In the genomic region with DNA sequence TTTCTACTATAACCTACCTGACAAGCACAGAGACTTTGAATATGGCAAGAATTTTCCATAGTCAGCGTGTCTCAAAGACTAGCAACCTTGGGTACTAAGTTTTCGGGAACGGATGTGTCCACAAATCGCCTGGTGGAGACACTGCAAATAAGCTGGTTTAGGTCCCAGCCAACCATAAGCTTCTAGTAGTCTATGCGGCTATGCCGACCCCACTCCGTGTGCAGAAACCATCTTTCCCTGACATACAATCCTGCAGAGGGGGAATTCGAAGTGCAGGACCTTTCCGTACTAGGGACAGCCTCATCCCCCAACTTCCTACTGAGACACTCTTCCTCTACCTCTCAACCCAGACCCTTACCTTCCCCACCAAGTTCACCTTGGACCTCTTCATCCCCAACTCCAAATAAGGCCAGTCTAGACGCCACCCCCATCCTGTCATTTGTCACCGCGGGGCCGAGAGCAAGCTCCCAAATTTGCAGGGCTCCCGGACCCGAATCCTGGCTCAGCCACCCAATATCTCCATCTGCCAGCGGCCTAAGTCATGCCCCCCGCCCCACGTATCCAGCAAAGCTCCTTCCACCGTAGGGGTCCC, we compare ENCODE assay signal across 8 cellular contexts. TPM values are rescaled to one million over a fixed set of nuclear protein-coding genes. Genes with fewer than 3 reads are reported as not detected.
DNase-seq lines count a peak whose midpoint lies in the region; ATAC-seq and TF ChIP-seq lines count a peak whose summit lies in the region.

No MANE protein-coding gene starts in this region.

- H3K27me3 ChIP-seq in CD4-positive, CD25-positive, alpha-beta regulatory T cell (ENCODE audit: control insufficient read depth, insufficient read depth, low read length), result no peaks in the 10 kb centered on the region
- H3K27me3 ChIP-seq in esophagus squamous epithelium, result no peaks in the 10 kb centered on the region

- H3K36me3 Mint-ChIP-seq in CD4-positive, CD25-positive, alpha-beta regulatory T cell, result no peaks in the 10 kb centered on the region
- peaks cover 5% of the 10 kb centered on the region for H3K36me3 Mint-ChIP-seq in activated CD4-positive, alpha-beta T cell treated with anti-CD3 and anti-CD28 coated beads, Interleukin-2, amount 10 ng/mL, durations not matched to agents 24 days and 14 days (ENCODE audit: low read depth)
- H3K36me3 Mint-ChIP-seq in nephron progenitor cell (ENCODE audit: low read depth), result no peaks in the 10 kb centered on the region

- ATAC-seq in CD4-positive, CD25-positive, alpha-beta regulatory T cell (ENCODE audit: low read depth in 2 of 2), result peak in 1 of 2 donors; percentile 1
- peak; percentile 46 for ATAC-seq in GM19395 (IDR thresholded peaks at IDR 0.05; ENCODE audit: unreplicated experiment)
- ATAC-seq in HG03439 (IDR thresholded peaks at IDR 0.05; ENCODE audit: unreplicated experiment), result peak; percentile 28

- H3K4me1 ChIP-seq in CD4-positive, CD25-positive, alpha-beta regulatory T cell (ENCODE audit: control insufficient read depth, insufficient read depth, low read length, poor library complexity, severe bottlenecking), result peaks cover 32% of the 10 kb centered on the region
- H3K4me1 ChIP-seq in esophagus squamous epithelium, result peaks cover 12 to 53% (median 20%) of the 10 kb centered on the region in 3 donors

- H3K27me3 Mint-ChIP-seq in CD4-positive, CD25-positive, alpha-beta regulatory T cell, result no peaks in the 10 kb centered on the region
- H3K27me3 Mint-ChIP-seq in activated CD4-positive, alpha-beta T cell treated with anti-CD3 and anti-CD28 coated beads, Interleukin-2, amount 10 ng/mL, durations not matched to agents 24 days and 14 days, result no peaks in the 10 kb centered on the region
- H3K27me3 Mint-ChIP-seq in nephron progenitor cell (ENCODE audit: low read depth, poor library complexity), result no peaks in the 10 kb centered on the region

- no peak for TF ChIP-seq POLR2A in esophagus squamous epithelium (IDR thresholded peaks at IDR 0.05)

- peak overlapping the region; percentile 90 for H3K27ac ChIP-seq in CD4-positive, CD25-positive, alpha-beta regulatory T cell (ENCODE audit: insufficient read depth, low read length, poor library complexity, severe bottlenecking)
- peak overlapping the region; percentile 92 to 95 (median 92) for H3K27ac ChIP-seq in esophagus squamous epithelium

- no peak for TF ChIP-seq CTCF in esophagus squamous epithelium (IDR thresholded peaks at IDR 0.05)
- TF ChIP-seq CTCF in nephron progenitor cell (IDR thresholded peaks at IDR 0.05), result no peak

- H3K9me3 ChIP-seq in CD4-positive, CD25-positive, alpha-beta regulatory T cell (ENCODE audit: control insufficient read depth in 2 of 2, low read length in 2 of 2), result no peaks in the 10 kb centered on the region
- no peaks in the 10 kb centered on the region for H3K9me3 ChIP-seq in esophagus squamous epithelium

- intact Hi-C loops in activated CD4-positive, alpha-beta T cell treated with anti-CD3 and anti-CD28 coated beads, Interleukin-2, amount 10 ng/mL, durations not matched to agents 24 days and 14 days (cut with micrococcal nuclease), result loop anchor here (1.0 to 2.0 kb wide), 5 partner anchors 58 to 868 kb away; partner anchors contain the start of genes DNAH6, TGOLN2, TMSB10 and TRABD2A
- intact Hi-C loops in esophagus squamous epithelium (cut with DNase I), result no loop called here

- H3K4me3 Mint-ChIP-seq in CD4-positive, CD25-positive, alpha-beta regulatory T cell, result peak overlapping the region; percentile 91 to 96 (median 95)
- H3K4me3 Mint-ChIP-seq in activated CD4-positive, alpha-beta T cell treated with anti-CD3 and anti-CD28 coated beads, Interleukin-2, amount 10 ng/mL, durations not matched to agents 24 days and 14 days, result peak overlapping the region; percentile 94
- H3K4me3 Mint-ChIP-seq in nephron progenitor cell, result peak overlapping the region; percentile 93

- H3K9me3 Mint-ChIP-seq in CD4-positive, CD25-positive, alpha-beta regulatory T cell, result no peaks in the 10 kb centered on the region
- no peaks in the 10 kb centered on the region for H3K9me3 Mint-ChIP-seq in activated CD4-positive, alpha-beta T cell treated with anti-CD3 and anti-CD28 coated beads, Interleukin-2, amount 10 ng/mL, durations not matched to agents 24 days and 14 days
- no peaks in the 10 kb centered on the region for H3K9me3 Mint-ChIP-seq in nephron progenitor cell

- H3K36me3 ChIP-seq in CD4-positive, CD25-positive, alpha-beta regulatory T cell (ENCODE audit: control insufficient read depth, insufficient read depth, low read length), result peaks cover 2% of the 10 kb centered on the region
- no peaks in the 10 kb centered on the region for H3K36me3 ChIP-seq in esophagus squamous epithelium

- DNase-seq in CD4-positive, CD25-positive, alpha-beta regulatory T cell, result peak in 2 of 3 donors; percentile 9 to 41
- DNase-seq in activated CD4-positive, alpha-beta T cell treated with anti-CD3 and anti-CD28 coated beads, Interleukin-2, amount 10 ng/mL, durations not matched to agents 24 days and 14 days, result peak; percentile 79
- DNase-seq in esophagus squamous epithelium (lab: John Stamatoyannopoulos, UW), result no peak
- DNase-seq in nephron progenitor cell, result no peak
- no peak for DNase-seq in mucosa of gallbladder (ENCODE audit: low spot score)
- no peak for DNase-seq in NCI-H2081 (lab: John Stamatoyannopoulos, UW)

- 1 to 3% methylated on average over 15 to 18 of the region's 19 CpGs for WGBS in esophagus squamous epithelium, 2 donors

- peaks cover 28 to 58% (median 43%) of the 10 kb centered on the region in 4 donors for H3K4me1 Mint-ChIP-seq in CD4-positive, CD25-positive, alpha-beta regulatory T cell
- peaks cover 33% of the 10 kb centered on the region for H3K4me1 Mint-ChIP-seq in activated CD4-positive, alpha-beta T cell treated with anti-CD3 and anti-CD28 coated beads, Interleukin-2, amount 10 ng/mL, durations not matched to agents 24 days and 14 days
- H3K4me1 Mint-ChIP-seq in nephron progenitor cell, result peaks cover 40% of the 10 kb centered on the region

- peak overlapping the region; percentile 85 to 99 (median 94) for H3K27ac Mint-ChIP-seq in CD4-positive, CD25-positive, alpha-beta regulatory T cell
- peak overlapping the region; percentile 97 for H3K27ac Mint-ChIP-seq in activated CD4-positive, alpha-beta T cell treated with anti-CD3 and anti-CD28 coated beads, Interleukin-2, amount 10 ng/mL, durations not matched to agents 24 days and 14 days
- H3K27ac Mint-ChIP-seq in nephron progenitor cell, result peak overlapping the region; percentile 79

- H3K4me3 ChIP-seq in CD4-positive, CD25-positive, alpha-beta regulatory T cell (ENCODE audit: low read depth, low read length), result peak overlapping the region; percentile 82
- H3K4me3 ChIP-seq in esophagus squamous epithelium, result peak overlapping the region; percentile 89 to 98 (median 96)

RNA-seq across cellular contexts. Expression of gene SUCLG1, which starts 0.5 kb away (rescaled TPM):
- total RNA-seq in CD4-positive, CD25-positive, alpha-beta regulatory T cell, result 47.4 TPM
- polyA plus RNA-seq in CD4-positive, CD25-positive, alpha-beta regulatory T cell, result 100 to 1,000 TPM in 2 of 4 donors, 10 to 100 TPM in 2; 94.7 to 116 (median 101) TPM
- 71.9 and 72.6 TPM in 2 replicates for total RNA-seq in activated CD4-positive, alpha-beta T cell treated with anti-CD3 and anti-CD28 coated beads, Interleukin-2, amount 10 ng/mL, durations not matched to agents 24 days and 14 days
- total RNA-seq in esophagus squamous epithelium (10 to 100 TPM; 66.6 to 90.6 (median 78.0) TPM), mucosa of gallbladder (83.3 TPM)

RNA-seq across cellular contexts. Expression of gene DNAH6, which starts 57.8 kb away (rescaled TPM):
- 0.52 TPM for total RNA-seq in CD4-positive, CD25-positive, alpha-beta regulatory T cell
- polyA plus RNA-seq in CD4-positive, CD25-positive, alpha-beta regulatory T cell, result 1 to 10 TPM in 1 of 4 donors, under 1 TPM in 3; 0.17 to 1.1 (median 0.42) TPM
- total RNA-seq in activated CD4-positive, alpha-beta T cell treated with anti-CD3 and anti-CD28 coated beads, Interleukin-2, amount 10 ng/mL, durations not matched to agents 24 days and 14 days, result 0.17 and 0.23 TPM in 2 replicates
- total RNA-seq in esophagus squamous epithelium (under 1 TPM in 3 of 4 donors, not detected in 1; 0.06 to 0.38 (median 0.13) TPM), mucosa of gallbladder (0.46 TPM)

Comparison
In these comparisons a context has a peak if more than half of its experiments do, and no peak if none do; other contexts are left out.
1. DNase-seq: peak in CD4-positive, CD25-positive, alpha-beta regulatory T cell (2 of 3) and activated CD4-positive, alpha-beta T cell treated with anti-CD3 and anti-CD28 coated beads, Interleukin-2, amount 10 ng/mL, durations not matched to agents 24 days and 14 days (single experiment); none in esophagus squamous epithelium (single experiment), nephron progenitor cell (single experiment), mucosa of gallbladder (single experiment) and NCI-H2081 (0 of 2).
2. Peak in every context shown above with its lines, with median percentiles within 50 percentile points of each other: H3K27ac Mint-ChIP-seq and H3K4me3 Mint-ChIP-seq.